21 cellular contexts compared by ENCODE assay signal in the genomic region with DNA sequence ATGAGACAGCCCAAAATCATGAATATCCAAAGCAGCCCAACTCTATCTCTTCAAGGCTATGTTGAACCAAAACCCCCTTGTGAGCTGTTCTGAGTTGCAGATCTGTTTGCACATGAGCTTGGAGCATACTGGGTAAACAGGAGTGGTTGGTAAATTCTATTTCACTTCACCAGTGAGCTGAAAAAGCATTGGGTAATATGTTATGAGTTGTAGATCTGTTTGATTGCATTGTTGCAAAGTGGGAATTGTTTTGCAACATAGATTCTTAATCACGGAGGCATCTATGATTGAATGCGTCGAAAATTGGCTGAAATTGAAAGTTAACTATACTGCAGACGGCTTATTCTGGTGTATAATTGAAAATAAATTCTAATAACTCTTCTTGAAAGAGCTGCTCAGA.
DNase-seq lines count a peak whose midpoint lies in the region; ATAC-seq and TF ChIP-seq lines count a peak whose summit lies in the region.
"Had no signal": no experiment of that assay in that cellular context is flagged by ENCODE, and none has a peak within 500 bp of the region (broad histone marks: within the 10 kb centered on the region; RNA-seq: fewer than 3 reads in every experiment).

No MANE protein-coding gene starts in this region.

- H3K27ac ChIP-seq in caudate nucleus (ENCODE audit: low read depth, low read length) (peak overlapping the region; percentile 76), osteoblast (ENCODE audit: low read depth, low read length) (no peak overlapping the region)

- H3K9me3 ChIP-seq in osteoblast (ENCODE audit: low read depth, low read length), result no peaks in the 10 kb centered on the region
- H3K9me3 ChIP-seq: BE2C had no signal

- H2AFZ ChIP-seq in osteoblast (ENCODE audit: low read length), result no peak overlapping the region

- H3K4me1 ChIP-seq in osteoblast (ENCODE audit: insufficient read depth, low read length), result peaks cover 9% of the 10 kb centered on the region
- H3K4me1 ChIP-seq: BE2C had no signal

- H3K27me3 ChIP-seq in osteoblast (ENCODE audit: insufficient read depth, low read length), result peaks cover 3% of the 10 kb centered on the region
- H3K27me3 ChIP-seq: BE2C had no signal

- H3K4me2 ChIP-seq in osteoblast (ENCODE audit: insufficient read depth, low read length), result peak overlapping the region; percentile 32

- H4K20me1 ChIP-seq in osteoblast (ENCODE audit: insufficient read depth, low read length), result no peaks in the 10 kb centered on the region

- no peak overlapping the region for H3K4me3 ChIP-seq in osteoblast (ENCODE audit: insufficient read depth, low read length)

- no peaks in the 10 kb centered on the region for H3K79me2 ChIP-seq in osteoblast (ENCODE audit: insufficient read depth, low read length)

- ATAC-seq in HG03439 (IDR thresholded peaks at IDR 0.05; ENCODE audit: unreplicated experiment), result no peak
- ATAC-seq in HG02610 (IDR thresholded peaks at IDR 0.05; ENCODE audit: unreplicated experiment), result no peak
- ATAC-seq: HepG2 had no signal

- DNase-seq in NOMO-1 treated with DMSO at 0.1 percent for 48 hours (lab: John Stamatoyannopoulos, UW; ENCODE audit: unreplicated experiment) (peak; percentile 5), NOMO-1 treated with dmso at 0.1 percent for 144 hours (lab: John Stamatoyannopoulos, UW; ENCODE audit: unreplicated experiment) (no peak), caudate nucleus (lab: John Stamatoyannopoulos, UW) (no peak), osteoblast (ENCODE audit: insufficient read length, low spot score, missing footprints) (no peak)
- no peak for DNase-seq in activated naive CD4-positive, alpha-beta T cell treated with Interleukin-2 at 50 U/mL for 16 hours
- DNase-seq: BE2C; CD4-positive, CD25-positive, alpha-beta regulatory T cell; COR-L47; DMS 273 treated with DMSO at 0.1 percent for 48 hours; EL; KG1; NCI-H187; NCI-H2107; NCI-H226; NCI-H69; NK-92 treated with Interleukin-12 subunit alpha and Interleukin-12 subunit beta, amount 100 ng/mL, for 24 hours; OCI-M1; Right ventricle myocardium superior had no signal

- TF ChIP-seq CTCF in osteoblast (IDR thresholded peaks at IDR 0.05; ENCODE audit: extremely low read depth, low read depth, low read length), result no peak

- no peaks in the 10 kb centered on the region for H3K36me3 ChIP-seq in osteoblast (ENCODE audit: insufficient read depth, low read length)
- H3K36me3 ChIP-seq: BE2C had no signal
